In genomic region chr5:113176196-113176595, GRCh38 we compare ENCODE assay signal across 15 cellular contexts.
DNase-seq lines count a peak whose midpoint lies in the region; ATAC-seq and TF ChIP-seq lines count a peak whose summit lies in the region.
"Had no signal": no experiment of that assay in that cellular context is flagged by ENCODE, and none has a peak within 500 bp of the region (broad histone marks: within the 10 kb centered on the region; RNA-seq: fewer than 3 reads in every experiment).

No MANE protein-coding gene starts in this region.

- H3K4me1 ChIP-seq in right lobe of liver (peaks cover 0 to 33% (median 13%) of the 10 kb centered on the region in 4 donors), trophoblast cell (ENCODE audit: control insufficient read depth in 1 of 2, insufficient read depth in 2 of 2, low read length in 2 of 2) (peaks cover 0 to 3% of the 10 kb centered on the region in 2 experiments), esophagus squamous epithelium (peaks cover 0 to 6% (median 0%) of the 10 kb centered on the region in 3 donors)
- H3K4me1 ChIP-seq: Caco-2 had no signal

- H2BK120ac ChIP-seq in trophoblast cell (ENCODE audit: insufficient read depth, low read length, poor library complexity): no peak overlapping the region

- H3K4me2 ChIP-seq in trophoblast cell (ENCODE audit: low read length): no peak overlapping the region
- H3K4me2 ChIP-seq: GM23338 had no signal

- no peak overlapping the region for H4K12ac ChIP-seq in trophoblast cell (ENCODE audit: low read depth, low read length)

- H4K8ac ChIP-seq in trophoblast cell (ENCODE audit: low read depth, low read length): no peak overlapping the region

- H3K27ac ChIP-seq in WERI-Rb-1 (peak overlapping the region; percentile 2; the same call in 1 of the 2 replicates), right lobe of liver (peak overlapping the region; percentile 48 to 76 (median 67)), trophoblast cell (ENCODE audit: low read depth, low read length) (no peak overlapping the region), esophagus squamous epithelium (no peak overlapping the region)
- H3K27ac ChIP-seq: C4-2B had no signal

- no peaks in the 10 kb centered on the region for H3K36me3 Mint-ChIP-seq in stimulated activated naive B cell treated with anti-CD40 and anti-IgM and Interleukin-4, amounts not matched to agents 10 μg/mL and 1 μg/mL and 100 μg/mL, for 72 hours
- no peaks in the 10 kb centered on the region for H3K36me3 Mint-ChIP-seq in natural killer cell treated with Interleukin-12 subunit alpha and Interleukin-12 subunit beta and Interleukin-15 and Interleukin-18, amount 100 ng/mL, for 72 hours

- no peaks in the 10 kb centered on the region for H3K79me1 ChIP-seq in trophoblast cell (ENCODE audit: low read length)

- H2BK5ac ChIP-seq in trophoblast cell (ENCODE audit: low read depth, low read length, poor library complexity): no peak overlapping the region

- DNase-seq in LHCN-M2 (ENCODE audit: low read depth) (peak; percentile 18), WERI-Rb-1 (no peak), right lobe of liver (no peak), trophoblast cell (no peak), esophagus squamous epithelium (lab: John Stamatoyannopoulos, UW) (no peak)
- no peak for DNase-seq in stimulated activated naive B cell treated with anti-CD40 and anti-IgM and Interleukin-4, amounts not matched to agents 10 μg/mL and 1 μg/mL and 100 μg/mL, for 72 hours
- no peak for DNase-seq in natural killer cell treated with Interleukin-12 subunit alpha and Interleukin-12 subunit beta and Interleukin-15 and Interleukin-18, amount 100 ng/mL, for 72 hours (ENCODE audit: low spot score)
- DNase-seq: Caco-2; CD4-positive, alpha-beta T cell; DMS79; GDM1; HCEC 1CT had no signal

- H3K9me3 ChIP-seq in WERI-Rb-1 (ENCODE audit: severe bottlenecking) (no peaks in the 10 kb centered on the region), right lobe of liver (no peaks in the 10 kb centered on the region), trophoblast cell (ENCODE audit: insufficient read depth, low read depth, low read length) (no peaks in the 10 kb centered on the region), esophagus squamous epithelium (no peaks in the 10 kb centered on the region)
- H3K9me3 ChIP-seq: Caco-2 had no signal

- H3K9ac ChIP-seq in trophoblast cell (ENCODE audit: low read length): no peak overlapping the region

- no peak overlapping the region for H3K4me3 ChIP-seq in WERI-Rb-1 (ENCODE audit: low read depth, low read length)
- no peak overlapping the region for H3K4me3 ChIP-seq in right lobe of liver
- H3K4me3 ChIP-seq in trophoblast cell (ENCODE audit: low read depth, low read length): no peak overlapping the region
- no peak overlapping the region for H3K4me3 ChIP-seq in esophagus squamous epithelium
- H3K4me3 ChIP-seq: GM23338 had no signal

- H2AFZ ChIP-seq in trophoblast cell (ENCODE audit: insufficient read depth, low read length, poor library complexity): peak overlapping the region; percentile 1
- H2AFZ ChIP-seq: GM23338 had no signal

- 14% methylated on average over 1 of the region's 2 CpGs for WGBS in right lobe of liver (ENCODE audit: insufficient coverage, low coverage, low lambda C conversion rate, missing lambda C conversion rate)
- no CpG with 5 or more reads among the region's 2 CpGs for WGBS in trophoblast cell (ENCODE audit: extremely low coverage, insufficient coverage, insufficient read length)
- 69 to 86% methylated on average over 1 to 2 of the region's 2 CpGs for WGBS in esophagus squamous epithelium, 2 donors

- H3K27me3 Mint-ChIP-seq in stimulated activated naive B cell treated with anti-CD40 and anti-IgM and Interleukin-4, amounts not matched to agents 10 μg/mL and 1 μg/mL and 100 μg/mL, for 72 hours: peaks cover 21 to 29% of the 10 kb centered on the region in 2 donors
- peaks cover 37 to 41% of the 10 kb centered on the region in 2 donors for H3K27me3 Mint-ChIP-seq in natural killer cell treated with Interleukin-12 subunit alpha and Interleukin-12 subunit beta and Interleukin-15 and Interleukin-18, amount 100 ng/mL, for 72 hours

- H3K9me3 Mint-ChIP-seq in stimulated activated naive B cell treated with anti-CD40 and anti-IgM and Interleukin-4, amounts not matched to agents 10 μg/mL and 1 μg/mL and 100 μg/mL, for 72 hours: no peaks in the 10 kb centered on the region
- H3K9me3 Mint-ChIP-seq in natural killer cell treated with Interleukin-12 subunit alpha and Interleukin-12 subunit beta and Interleukin-15 and Interleukin-18, amount 100 ng/mL, for 72 hours: no peaks in the 10 kb centered on the region
- H3K9me3 Mint-ChIP-seq: CD4-positive, alpha-beta T cell; GM23338; IgD-negative memory B cell had no signal

- ATAC-seq in right lobe of liver: peak in 3 of 4 donors; percentile 10 to 27 (median 11)
- no peak for ATAC-seq in stimulated activated naive B cell treated with anti-CD40 and anti-IgM and Interleukin-4, amounts not matched to agents 10 μg/mL and 1 μg/mL and 100 μg/mL, for 72 hours (replicated peaks)
- no peak for ATAC-seq in natural killer cell treated with Interleukin-12 subunit alpha and Interleukin-12 subunit beta and Interleukin-15 and Interleukin-18, amount 100 ng/mL, for 72 hours
- ATAC-seq: GM23338 had no signal

- no peaks in the 10 kb centered on the region for H3K27me3 ChIP-seq in WERI-Rb-1 (ENCODE audit: insufficient read depth, low read depth, severe bottlenecking)
- H3K27me3 ChIP-seq in right lobe of liver: no peaks in the 10 kb centered on the region
- no peaks in the 10 kb centered on the region for H3K27me3 ChIP-seq in trophoblast cell (ENCODE audit: insufficient read depth, low read length)
- no peaks in the 10 kb centered on the region for H3K27me3 ChIP-seq in esophagus squamous epithelium

- H3K79me2 ChIP-seq in trophoblast cell (ENCODE audit: control insufficient read depth, insufficient read depth, low read length, poor library complexity): no peaks in the 10 kb centered on the region

- TF ChIP-seq CTCF in WERI-Rb-1 (IDR thresholded peaks at IDR 0.05; ENCODE audit: low read depth, low read length): no peak
- no peak for TF ChIP-seq CTCF in right lobe of liver (IDR thresholded peaks at IDR 0.05)
- TF ChIP-seq CTCF in esophagus squamous epithelium (IDR thresholded peaks at IDR 0.05): no peak

- H4K91ac ChIP-seq in trophoblast cell (ENCODE audit: low read depth, low read length): no peak overlapping the region

- H3K4me1 Mint-ChIP-seq in stimulated activated naive B cell treated with anti-CD40 and anti-IgM and Interleukin-4, amounts not matched to agents 10 μg/mL and 1 μg/mL and 100 μg/mL, for 72 hours: no peaks in the 10 kb centered on the region
- no peaks in the 10 kb centered on the region for H3K4me1 Mint-ChIP-seq in natural killer cell treated with Interleukin-12 subunit alpha and Interleukin-12 subunit beta and Interleukin-15 and Interleukin-18, amount 100 ng/mL, for 72 hours (ENCODE audit: low read depth in 2 of 2)
- H3K4me1 Mint-ChIP-seq: IgD-negative memory B cell had no signal

- H3K27ac Mint-ChIP-seq in stimulated activated naive B cell treated with anti-CD40 and anti-IgM and Interleukin-4, amounts not matched to agents 10 μg/mL and 1 μg/mL and 100 μg/mL, for 72 hours: no peak overlapping the region
- no peak overlapping the region for H3K27ac Mint-ChIP-seq in natural killer cell treated with Interleukin-12 subunit alpha and Interleukin-12 subunit beta and Interleukin-15 and Interleukin-18, amount 100 ng/mL, for 72 hours
- H3K27ac Mint-ChIP-seq: CD4-positive, alpha-beta T cell; GM23338; IgD-negative memory B cell had no signal

- H3K36me3 ChIP-seq in WERI-Rb-1: peaks cover 91% of the 10 kb centered on the region
- H3K36me3 ChIP-seq in right lobe of liver: no peaks in the 10 kb centered on the region
- H3K36me3 ChIP-seq in trophoblast cell (ENCODE audit: control insufficient read depth in 1 of 2, insufficient read depth in 2 of 2, low read length in 2 of 2): no peaks in the 10 kb centered on the region
- no peaks in the 10 kb centered on the region for H3K36me3 ChIP-seq in esophagus squamous epithelium

- H3K23ac ChIP-seq in trophoblast cell (ENCODE audit: low read length): no peak overlapping the region

- no peak overlapping the region for H3K4me3 Mint-ChIP-seq in stimulated activated naive B cell treated with anti-CD40 and anti-IgM and Interleukin-4, amounts not matched to agents 10 μg/mL and 1 μg/mL and 100 μg/mL, for 72 hours
- H3K4me3 Mint-ChIP-seq in natural killer cell treated with Interleukin-12 subunit alpha and Interleukin-12 subunit beta and Interleukin-15 and Interleukin-18, amount 100 ng/mL, for 72 hours: no peak overlapping the region
- H3K4me3 Mint-ChIP-seq: CD4-positive, alpha-beta T cell; GM23338; IgD-negative memory B cell had no signal

- no peak overlapping the region for H2AK5ac ChIP-seq in trophoblast cell (ENCODE audit: low read length)

- no peak overlapping the region for H2BK12ac ChIP-seq in trophoblast cell (ENCODE audit: low read length)

- H3K14ac ChIP-seq in trophoblast cell (ENCODE audit: low read length): no peak overlapping the region

- no peak overlapping the region for H3K18ac ChIP-seq in trophoblast cell (ENCODE audit: low read length)

- H3K4ac ChIP-seq in trophoblast cell (ENCODE audit: low read depth, low read length): no peak overlapping the region

- no peak for TF ChIP-seq POLR2A in right lobe of liver (IDR thresholded peaks at IDR 0.05)
- TF ChIP-seq POLR2A in esophagus squamous epithelium (IDR thresholded peaks at IDR 0.05): no peak

- intact Hi-C loops in right lobe of liver (cut with DNase I): no loop called here
- intact Hi-C loops in esophagus squamous epithelium (cut with DNase I): no loop called here

Comparison
In these comparisons a context has a peak if more than half of its experiments do, and no peak if none do; other contexts are left out.
1. H3K27ac ChIP-seq: peak in WERI-Rb-1 (single experiment) and right lobe of liver (3 of 3); none in trophoblast cell (single experiment) and esophagus squamous epithelium (0 of 4).
2. ATAC-seq: peak in right lobe of liver (3 of 4); none in stimulated activated naive B cell treated with anti-CD40 and anti-IgM and Interleukin-4, amounts not matched to agents 10 μg/mL and 1 μg/mL and 100 μg/mL, for 72 hours (0 of 2) and natural killer cell treated with Interleukin-12 subunit alpha and Interleukin-12 subunit beta and Interleukin-15 and Interleukin-18, amount 100 ng/mL, for 72 hours (0 of 2).